21 cellular contexts compared by ENCODE assay signal in the genomic region with DNA sequence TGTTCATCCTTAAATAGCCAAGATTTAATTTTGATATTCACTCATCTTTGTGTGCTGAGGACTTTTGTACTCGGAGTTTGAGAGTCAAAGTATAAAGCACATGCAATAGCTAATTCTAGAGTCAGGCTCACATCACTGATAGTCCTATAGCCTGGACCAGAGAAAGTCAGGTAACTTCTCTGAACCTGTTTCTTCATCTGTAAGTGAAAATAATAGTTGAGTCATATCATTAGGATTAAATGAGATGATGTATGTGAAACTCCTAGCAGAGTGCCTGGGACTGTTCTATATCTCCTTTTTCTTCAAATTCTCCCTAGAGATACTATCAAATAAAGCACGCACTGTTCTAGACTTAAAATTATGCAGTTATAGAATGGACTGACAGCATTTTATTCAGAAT.
"Had no signal": no experiment of that assay in that cellular context is flagged by ENCODE, and none has a peak within 500 bp of the region (broad histone marks: within the 10 kb centered on the region; RNA-seq: fewer than 3 reads in every experiment).

No MANE protein-coding gene starts in this region.

- H3K4me3 Mint-ChIP-seq: activated CD4-positive, alpha-beta memory T cell treated with anti-CD3 and anti-CD28 coated beads, Interleukin-2, amount 10 ng/mL, durations not matched to agents 7 days and 5 days; activated CD4-positive, alpha-beta T cell treated with anti-CD3 and anti-CD28 coated beads, Interleukin-2, amount 10 ng/mL, durations not matched to agents 7 days and 5 days; activated naive CD4-positive, alpha-beta T cell treated with anti-CD3 and anti-CD28 coated beads for 36 hours; activated naive CD8-positive, alpha-beta T cell; central memory CD8-positive, alpha-beta T cell; dendritic cell treated with granulocyte-macrophage colony-stimulating factor and Interleukin-4, amounts not matched to agents 40 ng/mL and 50 ng/mL, for 4 days; endodermal cell had no signal

- H3K27ac Mint-ChIP-seq: activated CD4-positive, alpha-beta memory T cell treated with anti-CD3 and anti-CD28 coated beads, Interleukin-2, amount 10 ng/mL, durations not matched to agents 7 days and 5 days; activated CD4-positive, alpha-beta T cell treated with anti-CD3 and anti-CD28 coated beads, Interleukin-2, amount 10 ng/mL, durations not matched to agents 7 days and 5 days; dendritic cell treated with granulocyte-macrophage colony-stimulating factor and Interleukin-4, amounts not matched to agents 40 ng/mL and 50 ng/mL, for 4 days; endodermal cell had no signal

- ATAC-seq: esophagus mucosa, SK-N-SH treated with all-trans-retinoic acid at 6 μM for 48 hours had no signal

- H3K27me3 Mint-ChIP-seq: activated CD4-positive, alpha-beta memory T cell treated with anti-CD3 and anti-CD28 coated beads, Interleukin-2, amount 10 ng/mL, durations not matched to agents 7 days and 5 days; activated CD4-positive, alpha-beta T cell treated with anti-CD3 and anti-CD28 coated beads, Interleukin-2, amount 10 ng/mL, durations not matched to agents 7 days and 5 days; activated naive CD8-positive, alpha-beta T cell; central memory CD8-positive, alpha-beta T cell; dendritic cell treated with granulocyte-macrophage colony-stimulating factor and Interleukin-4, amounts not matched to agents 40 ng/mL and 50 ng/mL, for 4 days had no signal

- H3K9me3 Mint-ChIP-seq: activated CD4-positive, alpha-beta memory T cell treated with anti-CD3 and anti-CD28 coated beads, Interleukin-2, amount 10 ng/mL, durations not matched to agents 7 days and 5 days; activated CD4-positive, alpha-beta T cell treated with anti-CD3 and anti-CD28 coated beads, Interleukin-2, amount 10 ng/mL, durations not matched to agents 7 days and 5 days; activated naive CD4-positive, alpha-beta T cell treated with anti-CD3 and anti-CD28 coated beads for 36 hours; activated T-helper 2 cell treated with anti-CD3 and anti-CD28 coated beads, Interferon-gamma antibody, Interleukin-2, Interleukin-4, amounts not matched to agents 10 μg/mL and 5 μg/mL and 100 μg/mL, durations not matched to agents 14 hours and 24 hours and 36 hours; central memory CD8-positive, alpha-beta T cell; endodermal cell had no signal

- DNase-seq: activated CD4-positive, alpha-beta memory T cell treated with anti-CD3 and anti-CD28 coated beads, Interleukin-2, amount 10 ng/mL, durations not matched to agents 7 days and 5 days; activated CD4-positive, alpha-beta T cell treated with anti-CD3 and anti-CD28 coated beads, Interleukin-2, amount 10 ng/mL, durations not matched to agents 7 days and 5 days; activated CD4-positive, alpha-beta T cell treated with anti-CD3 and anti-CD28 coated beads, Interleukin-2, amount 50 U/mL, for 4 hours; activated effector memory CD4-positive, alpha-beta T cell treated with anti-CD3 and anti-CD28 coated beads, Interleukin-2, amount 50 U/mL, for 16 hours; activated naive CD4-positive, alpha-beta T cell treated with anti-CD3 and anti-CD28 coated beads for 36 hours; amniotic stem cell; anterior cingulate cortex; brain microvascular endothelial cell; dorsolateral prefrontal cortex; effector memory CD4-positive, alpha-beta T cell; endodermal cell; foreskin fibroblast; head of caudate nucleus; T-helper 1 cell; T-helper 2 cell had no signal
